Comparison of ENCODE assay signal across 23 cellular contexts in genomic region chr7:113125728-113126127, GRCh38. TPM values are rescaled to one million over a fixed set of nuclear protein-coding genes. Genes with fewer than 3 reads are reported as not detected.
"Had no signal": no experiment of that assay in that cellular context is flagged by ENCODE, and none has a peak within 500 bp of the region (broad histone marks: within the 10 kb centered on the region; RNA-seq: fewer than 3 reads in every experiment).

No MANE protein-coding gene starts in this region.

- H3K27ac ChIP-seq: KMS-11, RWPE1 had no signal

- H3K9me3 Mint-ChIP-seq: T-cell had no signal

- DNase-seq: Kasumi-1, MM.1S, NCI-H1092 treated with DMSO at 0.1 percent for 48 hours, NCI-H1436 treated with DMSO at 0.1 percent for 48 hours, NCI-H1694, NCI-H187 treated with DMSO at 0.1 percent for 48 hours, NCI-H2029 treated with DMSO at 0.1 percent for 48 hours, NCI-H2171, NCI-H226, NCI-H446, NCI-H510A, NCI-H524 treated with DMSO at 0.1 percent for 48 hours, NCI-H69, NCI-H774, PC-3, SHP77, SK-N-SH, SW 1271, T-cell had no signal

- H3K36me3 Mint-ChIP-seq: T-cell had no signal

- H3K27ac Mint-ChIP-seq: T-cell had no signal

- H3K9me3 ChIP-seq: SK-N-SH had no signal

- H3K4me1 Mint-ChIP-seq: T-cell had no signal

- H3K4me2 ChIP-seq: KMS-11, SK-N-SH had no signal

- H3K4me3 Mint-ChIP-seq: T-cell had no signal

- H3K9ac ChIP-seq: KMS-11, SK-N-SH had no signal

- ATAC-seq: Panc1, PC-3, T-cell had no signal

RNA-seq across cellular contexts. Expression of gene GPR85, which starts 39.1 kb away (rescaled TPM):
- total RNA-seq: HT-29, PC-3, T-cell had no signal
